In the genomic region with DNA sequence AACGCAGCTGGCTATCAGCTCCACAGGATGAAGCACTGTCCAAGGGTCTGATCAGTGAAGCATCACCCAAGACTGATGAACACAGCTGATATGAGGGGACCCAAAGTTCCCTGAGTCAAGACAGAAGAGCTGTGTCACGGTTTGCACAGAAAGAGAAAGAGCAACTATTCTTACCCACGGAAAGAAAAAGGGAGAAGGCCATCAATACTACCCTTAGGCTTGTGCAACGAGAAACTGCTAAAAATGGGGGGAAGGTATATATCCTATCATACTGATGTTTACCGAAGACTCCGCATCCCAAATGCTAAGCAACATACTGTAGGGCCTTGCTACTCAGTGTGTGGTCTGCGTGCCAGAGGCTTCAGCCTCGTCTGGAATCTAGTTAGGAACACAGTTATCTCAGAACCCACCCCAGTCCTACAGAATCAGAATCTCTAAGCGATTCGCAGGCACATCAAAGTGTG, we compare ENCODE assay signal across 6 cellular contexts. TPM values are rescaled to one million over a fixed set of nuclear protein-coding genes. Genes with fewer than 3 reads are reported as not detected.
DNase-seq lines count a peak whose midpoint lies in the region; ATAC-seq and TF ChIP-seq lines count a peak whose summit lies in the region.

No MANE protein-coding gene starts in this region.

- ATAC-seq in activated B cell treated with CpG ODN at 0.5 μM for 24 hours (ENCODE audit: low read depth): no peak
- peak; percentile 3 for ATAC-seq in left lung
- ATAC-seq in GM19452 (IDR thresholded peaks at IDR 0.05; ENCODE audit: unreplicated experiment): no peak

- H3K27ac ChIP-seq in left lung: peak overlapping the region; percentile 66 to 88

- TF ChIP-seq CTCF in GM13977 (IDR thresholded peaks at IDR 0.05; ENCODE audit: extremely low read depth, insufficient read depth, missing control alignments) (no peak), activated B cell treated with CpG ODN at 0.5 μM for 24 hours (IDR thresholded peaks at IDR 0.05) (no peak), left lung (IDR thresholded peaks at IDR 0.05) (no peak)

- no peaks in the 10 kb centered on the region for H3K9me3 Mint-ChIP-seq in activated B cell treated with CpG ODN at 0.5 μM for 24 hours

- H3K4me1 ChIP-seq in left lung: peaks cover 15 to 46% of the 10 kb centered on the region in 2 donors

- peaks cover 47% of the 10 kb centered on the region for H3K4me1 Mint-ChIP-seq in activated B cell treated with CpG ODN at 0.5 μM for 24 hours

- CTCF ChIA-PET in activated B cell treated with CpG ODN at 0.5 μM for 24 hours (lab: Charles Lee): interaction anchor here (1.7 kb wide), 1 partner anchor 105 kb away, joined by 4 read pairs; no protein-coding TSS in a partner anchor

- intact Hi-C loops in activated B cell treated with CpG ODN at 0.5 μM for 24 hours (cut with micrococcal nuclease) (loop anchor here (1.0 to 10.0 kb wide), 5 partner anchors 14 to 284 kb away; partner anchors contain the start of genes DDRGK1, LZTS3, MRPS26 and PTPRA), left lung (cut with DNase I) (no loop called here)

- DNase-seq in GM13977 (ENCODE audit: low spot score) (peak; percentile 31), activated B cell treated with CpG ODN at 0.5 μM for 24 hours (no peak), left lung (no peak), medulla oblongata (ENCODE audit: extremely low spot score) (no peak)
- no peak for DNase-seq in central memory CD4-positive, alpha-beta T cell

- no peaks in the 10 kb centered on the region for H3K27me3 ChIP-seq in left lung

- no peaks in the 10 kb centered on the region for H3K27me3 Mint-ChIP-seq in activated B cell treated with CpG ODN at 0.5 μM for 24 hours

- H3K4me3 Mint-ChIP-seq in activated B cell treated with CpG ODN at 0.5 μM for 24 hours: peak overlapping the region; percentile 88

- peak overlapping the region; percentile 93 for H3K27ac Mint-ChIP-seq in activated B cell treated with CpG ODN at 0.5 μM for 24 hours

- H3K9me3 ChIP-seq in left lung: no peaks in the 10 kb centered on the region

- H3K4me3 ChIP-seq in left lung: peak overlapping the region; percentile 66 to 96

- H3K36me3 ChIP-seq in left lung: peaks cover 0 to 17% of the 10 kb centered on the region in 2 donors

- in situ Hi-C loops in GM13977 (cut with MboI; ENCODE audit: low pct_unique_long_range_greater_than_20kb, low sequenced_read_pairs, unreplicated experiment): no loop called here

- peaks cover 22% of the 10 kb centered on the region for H3K36me3 Mint-ChIP-seq in activated B cell treated with CpG ODN at 0.5 μM for 24 hours (ENCODE audit: low read depth)

- POLR2A ChIA-PET in activated B cell treated with CpG ODN at 0.5 μM for 24 hours (lab: Charles Lee): interaction anchor here (0.5 to 1.4 kb wide), 6 partner anchors 12 to 114 kb away, joined by 3 to 5 read pairs (median 4); partner anchors contain the start of genes DDRGK1, ITPA and MRPS26

RNA-seq across cellular contexts. Expression of gene FASTKD5, which starts 0.7 kb away (rescaled TPM):
- total RNA-seq in activated B cell treated with CpG ODN at 0.5 μM for 24 hours (23.7 and 24.6 TPM in 2 replicates), left lung (10 to 100 TPM; 17.3 to 19.0 TPM)

RNA-seq across cellular contexts. Expression of gene UBOX5, which starts 0.7 kb away (rescaled TPM):
- total RNA-seq in activated B cell treated with CpG ODN at 0.5 μM for 24 hours (8.9 and 9.6 TPM in 2 replicates), left lung (1 to 10 TPM; 5.2 TPM)

RNA-seq across cellular contexts. Expression of gene LZTS3, which starts 14.3 kb away (rescaled TPM):
- 0.64 and 0.84 TPM in 2 replicates for total RNA-seq in activated B cell treated with CpG ODN at 0.5 μM for 24 hours
- 10 to 100 TPM; 12.3 to 21.0 TPM for total RNA-seq in left lung

RNA-seq across cellular contexts. Expression of gene DDRGK1, which starts 45.5 kb away (rescaled TPM):
- total RNA-seq in activated B cell treated with CpG ODN at 0.5 μM for 24 hours (37.1 and 46.1 TPM in 2 replicates), left lung (100 to 1,000 TPM in 1 of 2 donors, 10 to 100 TPM in 1; 83.9 to 107 TPM)

RNA-seq across cellular contexts. Expression of gene ITPA, which starts 50.3 kb away (rescaled TPM):
- total RNA-seq in activated B cell treated with CpG ODN at 0.5 μM for 24 hours (82.1 and 84.8 TPM in 2 replicates), left lung (10 to 100 TPM; 45.7 to 48.0 TPM)
